16 cellular contexts compared by ENCODE assay signal in the genomic region with DNA sequence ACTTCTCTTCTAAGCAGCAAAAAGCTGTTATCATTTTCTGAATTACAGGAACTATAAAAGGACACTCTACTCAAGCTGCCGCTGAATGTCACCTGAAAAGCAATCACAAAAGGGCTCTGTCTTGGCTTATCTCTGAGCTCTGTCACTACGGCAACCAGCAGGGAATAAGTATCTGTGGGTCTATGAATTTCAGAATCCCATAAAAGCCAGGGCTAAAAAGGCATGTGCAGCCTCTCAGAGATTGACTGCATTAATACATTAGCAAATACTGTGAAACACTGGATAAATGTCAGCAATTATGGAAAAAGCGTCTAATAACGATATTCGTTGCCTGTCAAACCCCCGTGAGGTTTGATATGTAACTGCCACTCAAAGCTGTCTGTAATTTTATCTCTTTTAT.
A peak's percentile ranks its signal among the peaks of the same experiment; 100 is the strongest.
DNase-seq lines count a peak whose midpoint lies in the region; ATAC-seq, FAIRE-seq and TF ChIP-seq lines count a peak whose summit lies in the region.
"Had no signal": no experiment of that assay in that cellular context is flagged by ENCODE, and none has a peak within 500 bp of the region (broad histone marks: within the 10 kb centered on the region; RNA-seq: fewer than 3 reads in every experiment).

No MANE protein-coding gene starts in this region.

- FAIRE-seq in HepG2 (lab: Jason Lieb, UNC) = no peak
- FAIRE-seq: A549 had no signal

- no peaks in the 10 kb centered on the region for H4K20me1 ChIP-seq in HepG2 (ENCODE audit: insufficient read depth, low read length)

- H2AFZ ChIP-seq in HepG2 (ENCODE audit: low read length) = no peak overlapping the region

- TF ChIP-seq EP300 in HepG2 (IDR thresholded peaks at IDR 0.05; ENCODE audit: low read depth in 2 of 2, low read length in 2 of 2) (no peak), HepG2 (CRISPR knock-in tag; IDR thresholded peaks at IDR 0.05; ENCODE audit: borderline replicate concordance) (no peak)

- H3K4me3 ChIP-seq in HepG2 (replicated peaks in 1 of 3; ENCODE audit: insufficient read depth in 1 of 3, low read depth in 2 of 3, low read length in 3 of 3) = no peak overlapping the region
- no peak overlapping the region for H3K4me3 ChIP-seq in right lobe of liver
- H3K4me3 ChIP-seq in testis = no peak overlapping the region
- H3K4me3 ChIP-seq: A549, tibial nerve had no signal

- H3K9me3 ChIP-seq in HepG2 (ENCODE audit: low read length) = no peaks in the 10 kb centered on the region
- no peaks in the 10 kb centered on the region for H3K9me3 ChIP-seq in right lobe of liver
- no peaks in the 10 kb centered on the region for H3K9me3 ChIP-seq in testis
- H3K9me3 ChIP-seq: A549, tibial nerve had no signal

- no peak overlapping the region for H3K27ac ChIP-seq in HepG2 (ENCODE audit: extremely low read length, insufficient read depth, low read length)
- H3K27ac ChIP-seq in right lobe of liver = no peak overlapping the region
- no peak overlapping the region for H3K27ac ChIP-seq in testis
- H3K27ac ChIP-seq: A549, tibial nerve had no signal

- H3K4me1 ChIP-seq in HepG2 (ENCODE audit: insufficient read depth, low read length) (no peaks in the 10 kb centered on the region), right lobe of liver (no peaks in the 10 kb centered on the region), testis (no peaks in the 10 kb centered on the region)
- H3K4me1 ChIP-seq: A549 had no signal

- H3K36me3 ChIP-seq in HepG2 (replicated peaks in 1 of 2; ENCODE audit: control insufficient read depth in 1 of 2, insufficient read depth in 2 of 2, low read length in 2 of 2) = no peaks in the 10 kb centered on the region; a peak in 1 of 5 replicates
- H3K36me3 ChIP-seq in right lobe of liver = no peaks in the 10 kb centered on the region
- no peaks in the 10 kb centered on the region for H3K36me3 ChIP-seq in testis (ENCODE audit: low read depth, missing control alignments)
- H3K36me3 ChIP-seq: tibial nerve had no signal

- H3K4me2 ChIP-seq in HepG2 (ENCODE audit: low read depth, low read length) = no peak overlapping the region
- H3K4me2 ChIP-seq: A549 had no signal

- no peaks in the 10 kb centered on the region for H3K79me2 ChIP-seq in HepG2 (ENCODE audit: insufficient read depth, low read length)

- TF ChIP-seq POLR2A in HepG2 (IDR thresholded peaks at IDR 0.05; ENCODE audit: insufficient read depth in 1 of 2, low read depth in 2 of 2, low read length in 2 of 2) = no peak
- no peak for TF ChIP-seq POLR2A in right lobe of liver (IDR thresholded peaks at IDR 0.05)
- TF ChIP-seq POLR2A in testis (IDR thresholded peaks at IDR 0.05) = no peak

- intact Hi-C loops in HepG2 (cut with micrococcal nuclease; ENCODE audit: unreplicated experiment) (no loop called here), right lobe of liver (cut with DNase I) (no loop called here), testis (cut with DNase I; ENCODE audit: low total_unique reads) (no loop called here), left ventricle myocardium superior (cut with micrococcal nuclease) (no loop called here)

- TF ChIP-seq RAD21 in HepG2 (CRISPR knock-in tag; IDR thresholded peaks at IDR 0.05) = no peak

- no TSS peak for BruUV-seq in HepG2 (replicated peaks; lab: Mats Ljungman, UMichigan)

- in situ Hi-C loops in HepG2 (cut with HindIII; ENCODE audit: extremely low pct_ligation_motif_present, low pct_unique_long_range_greater_than_20kb) = no loop called here

- H3K9ac ChIP-seq in HepG2 (ENCODE audit: insufficient read depth, low read depth, low read length) = no peak overlapping the region

- no peak for TF ChIP-seq CTCF in HepG2 (CRISPR knock-in tag; IDR thresholded peaks at IDR 0.05)
- TF ChIP-seq CTCF in right lobe of liver (IDR thresholded peaks at IDR 0.05) = no peak
- TF ChIP-seq CTCF in testis (IDR thresholded peaks at IDR 0.05) = no peak

- DNase-seq in HepG2 (ENCODE audit: low spot score) (peak; percentile 21), right lobe of liver (no peak), NCI-H2171 treated with DMSO at 0.1 percent for 48 hours (lab: John Stamatoyannopoulos, UW) (peak; percentile 81), cerebellar cortex (ENCODE audit: low spot score) (peak; percentile 27), testis (peak; percentile 33), NCI-H510A treated with DMSO at 0.1 percent for 48 hours (lab: John Stamatoyannopoulos, UW) (no peak), left ventricle myocardium superior (no peak)
- no peak for DNase-seq in stimulated activated CD4-positive, alpha-beta T cell treated with anti-CD3 and anti-CD28 coated beads, Interleukin-15, amount 100 ng/mL, for 24 hours
- DNase-seq: activated CD4-positive, alpha-beta T cell treated with anti-CD3 and anti-CD28 coated beads, Interleukin-2, amount 50 U/mL, for 1 hour; CD8-positive, alpha-beta memory T cell; dermis blood vessel endothelial cell; NCI-H1048; RPMI8226; stimulated activated CD4-positive, alpha-beta T cell treated with anti-CD3 and anti-CD28 coated beads, Interleukin-12 subunit alpha, Interleukin-12 subunit beta, amount 100 ng/mL, for 4 hours had no signal

- ATAC-seq in HepG2 (no peak), right lobe of liver (no peak), left ventricle myocardium superior (no peak)
- ATAC-seq: A549 had no signal

- WGBS in HepG2 (ENCODE audit: low lambda C conversion rate) = 97% methylated on average over 6 of the region's 6 CpGs
- 89% methylated on average over 6 of the region's 6 CpGs for WGBS in right lobe of liver (ENCODE audit: insufficient coverage, low coverage, low lambda C conversion rate, missing lambda C conversion rate)
- WGBS in testis, 2 donors = 65 to 84% methylated on average over 6 of the region's 6 CpGs

- CTCF ChIA-PET in HepG2 (lab: Yijun Ruan, JAX; ENCODE audit: low intra/inter-chr PET ratio, low total read pairs) = no interaction called here

- H3K27me3 ChIP-seq in HepG2 (ENCODE audit: control insufficient read depth in 1 of 2, insufficient read depth in 2 of 2, low read length in 2 of 2) (no peaks in the 10 kb centered on the region), right lobe of liver (no peaks in the 10 kb centered on the region), testis (no peaks in the 10 kb centered on the region)
- H3K27me3 ChIP-seq: tibial nerve had no signal

- POLR2A ChIA-PET in HepG2 (lab: Yijun Ruan, JAX) = no interaction called here

TF ChIP-seq in HepG2, 621 proteins besides CTCF, POLR2A, EP300 and RAD21:
- TF ChIP-seq ZNF558 (CRISPR knock-in tag; IDR thresholded peaks at IDR 0.05; ENCODE audit: borderline replicate concordance) = no peak
- TF ChIP-seq ZNF333 (CRISPR knock-in tag; IDR thresholded peaks at IDR 0.05; ENCODE audit: borderline replicate concordance) = no peak

Comparison
In these comparisons a context has a peak if more than half of its experiments do, and no peak if none do; other contexts are left out.
1. DNase-seq: peak in HepG2 (single experiment), NCI-H2171 treated with DMSO at 0.1 percent for 48 hours (single experiment), cerebellar cortex (single experiment) and testis (single experiment); none in right lobe of liver (0 of 3), stimulated activated CD4-positive, alpha-beta T cell treated with anti-CD3 and anti-CD28 coated beads, Interleukin-15, amount 100 ng/mL, for 24 hours (single experiment), NCI-H510A treated with DMSO at 0.1 percent for 48 hours (single experiment) and left ventricle myocardium superior (single experiment).